Comparison of ENCODE assay signal across 1 cellular context in genomic region chr14:35533357-35534129, GRCh38.
TF ChIP-seq lines count a peak whose summit lies in the region.

No MANE protein-coding gene starts in this region.

TF ChIP-seq in HepG2, 621 proteins besides CTCF, POLR2A, EP300 and RAD21 (continued from another document and continues in another):
- peak; percentile 48 for TF ChIP-seq ZBTB34 (CRISPR knock-in tag; IDR thresholded peaks at IDR 0.05)
- TF ChIP-seq ZNF275 (CRISPR knock-in tag; IDR thresholded peaks at IDR 0.05; ENCODE audit: borderline replicate concordance), result peak; percentile 90
- TF ChIP-seq PLRG1 (conservative IDR thresholded peaks at IDR 0.05), result no peak
- TF ChIP-seq ZNF678 (CRISPR knock-in tag; IDR thresholded peaks at IDR 0.05), result peak; percentile 98
- no peak for TF ChIP-seq HCFC1 (IDR thresholded peaks at IDR 0.05; ENCODE audit: low read depth, low read length)
- TF ChIP-seq NR2C2 (CRISPR knock-in tag; IDR thresholded peaks at IDR 0.05; ENCODE audit: borderline replicate concordance), result peak; percentile 61; the same call in 1 of the 2 replicates
- no peak for TF ChIP-seq FUBP1 (CRISPR knock-in tag; IDR thresholded peaks at IDR 0.05; ENCODE audit: borderline replicate concordance)
- TF ChIP-seq KLF15 (CRISPR knock-in tag; IDR thresholded peaks at IDR 0.05; ENCODE audit: borderline replicate concordance), result no peak; the same call in none of the 2 replicates
- TF ChIP-seq ZNF234 (CRISPR knock-in tag; conservative IDR thresholded peaks at IDR 0.05), result 0 out of 2 replicates have a peak, but pooled peaks have one; percentile 82
- TF ChIP-seq TFDP1 (CRISPR knock-in tag; IDR thresholded peaks at IDR 0.05; ENCODE audit: borderline replicate concordance), result peak; percentile 67
- no peak for TF ChIP-seq NPAS2 (CRISPR knock-in tag; IDR thresholded peaks at IDR 0.05; ENCODE audit: borderline replicate concordance)
- 0 out of 2 replicates have a peak, but pooled peaks have one; percentile 68 for TF ChIP-seq PRDM15 (CRISPR knock-in tag; IDR thresholded peaks at IDR 0.05)
- TF ChIP-seq MLX (CRISPR knock-in tag; IDR thresholded peaks at IDR 0.05), result no peak
- peak; percentile 3; the same call in 1 of the 2 replicates for TF ChIP-seq NR3C1 (CRISPR knock-in tag; IDR thresholded peaks at IDR 0.05)
- 0 out of 2 replicates have a peak, but pooled peaks have one; percentile 54 for TF ChIP-seq ZBTB42 (CRISPR knock-in tag; IDR thresholded peaks at IDR 0.05)
- peak; percentile 100 for TF ChIP-seq EZH2 (conservative IDR thresholded peaks at IDR 0.05; ENCODE audit: low read depth, low read length)
- peak; percentile 81 for TF ChIP-seq REPIN1 (CRISPR knock-in tag; IDR thresholded peaks at IDR 0.05; ENCODE audit: borderline replicate concordance, low read depth)
- TF ChIP-seq ZEB1 (IDR thresholded peaks at IDR 0.05; ENCODE audit: insufficient replicate concordance, low read depth), result no peak
- peak; percentile 98 for TF ChIP-seq ONECUT2 (CRISPR knock-in tag; IDR thresholded peaks at IDR 0.05)
- TF ChIP-seq SIN3A (IDR thresholded peaks at IDR 0.05; ENCODE audit: borderline replicate concordance, low read depth, low read length), result no peak
- TF ChIP-seq PAF1 (CRISPR knock-in tag; IDR thresholded peaks at IDR 0.05), result no peak
- no peak for TF ChIP-seq LCORL (IDR thresholded peaks at IDR 0.05)
- TF ChIP-seq LCORL (CRISPR knock-in tag; IDR thresholded peaks at IDR 0.05), result peak; percentile 44; the same call in 1 of the 2 replicates
- no peak for TF ChIP-seq PRDM10 (CRISPR knock-in tag; IDR thresholded peaks at IDR 0.05; ENCODE audit: low read depth)
- TF ChIP-seq U2AF1 (optimal IDR thresholded peaks at IDR 0.05; ENCODE audit: low read depth, low read length), result peak; percentile 57
- 0 out of 2 replicates have a peak, but pooled peaks have one; percentile 64 for TF ChIP-seq KLF13 (CRISPR knock-in tag; IDR thresholded peaks at IDR 0.05)
- peak; percentile 3; the same call in 1 of the 2 replicates for TF ChIP-seq NCOA1 (CRISPR knock-in tag; IDR thresholded peaks at IDR 0.05)
- TF ChIP-seq ZNF746 (CRISPR knock-in tag; IDR thresholded peaks at IDR 0.05), result peak; percentile 60
- 0 out of 2 replicates have a peak, but pooled peaks have one; percentile 4 for TF ChIP-seq ZBED4 (CRISPR knock-in tag; IDR thresholded peaks at IDR 0.05; ENCODE audit: borderline replicate concordance)
- no peak for TF ChIP-seq ZNF737 (CRISPR knock-in tag; IDR thresholded peaks at IDR 0.05; ENCODE audit: borderline replicate concordance)
- TF ChIP-seq ZNF124 (CRISPR knock-in tag; IDR thresholded peaks at IDR 0.05), result 0 out of 2 replicates have a peak, but pooled peaks have one; percentile 57
- peak; percentile 48 for TF ChIP-seq PTBP1 (IDR thresholded peaks at IDR 0.05; ENCODE audit: low read depth, low read length, poor library complexity, severe bottlenecking)
- no peak; the same call in 1 of the 2 replicates for TF ChIP-seq ZNF839 (CRISPR knock-in tag; IDR thresholded peaks at IDR 0.05; ENCODE audit: borderline replicate concordance)
- peak; percentile 82; the same call in 1 of the 2 replicates for TF ChIP-seq ZC3H13 (CRISPR knock-in tag; IDR thresholded peaks at IDR 0.05)
- TF ChIP-seq ZSCAN5A (CRISPR knock-in tag; IDR thresholded peaks at IDR 0.05; ENCODE audit: borderline replicate concordance), result 0 out of 2 replicates have a peak, but pooled peaks have one; percentile 53
- TF ChIP-seq HNRNPL (IDR thresholded peaks at IDR 0.05; ENCODE audit: low read depth, low read length), result no peak
- TF ChIP-seq ERF (CRISPR knock-in tag; IDR thresholded peaks at IDR 0.05), result peak; percentile 62
- TF ChIP-seq ZNF557 (CRISPR knock-in tag; IDR thresholded peaks at IDR 0.05), result peak; percentile 64; the same call in 1 of the 2 replicates
- TF ChIP-seq ELF3 (CRISPR knock-in tag; IDR thresholded peaks at IDR 0.05), result 0 out of 2 replicates have a peak, but pooled peaks have one; percentile 17
